ENCODE assay signal across 16 cellular contexts in genomic region chr2:160431441-160431840, GRCh38.
DNase-seq lines count a peak whose midpoint lies in the region; ATAC-seq, FAIRE-seq and TF ChIP-seq lines count a peak whose summit lies in the region.
"Had no signal": no experiment of that assay in that cellular context is flagged by ENCODE, and none has a peak within 500 bp of the region (broad histone marks: within the 10 kb centered on the region; RNA-seq: fewer than 3 reads in every experiment).

No MANE protein-coding gene starts in this region.

- intact Hi-C loops in Right ventricle myocardium superior (cut with DNase I), result no loop called here

- no peak overlapping the region for H3K9ac ChIP-seq in keratinocyte (ENCODE audit: control insufficient read depth, extremely low read depth, insufficient read depth, low read length)

- H4K20me1 ChIP-seq in keratinocyte (ENCODE audit: control insufficient read depth, extremely low read depth, insufficient read depth, low read length), result no peaks in the 10 kb centered on the region

- no peak overlapping the region for H3K4me2 ChIP-seq in keratinocyte (ENCODE audit: control insufficient read depth, extremely low read depth, insufficient read depth, low read depth, low read length)

- DNase-seq in NOMO-1 treated with DMSO at 0.1 percent for 48 hours (lab: John Stamatoyannopoulos, UW; ENCODE audit: unreplicated experiment), result peak; percentile 76
- no peak for DNase-seq in keratinocyte (ENCODE audit: low read depth, low spot score)
- no peak for DNase-seq in NCI-H1092 (lab: John Stamatoyannopoulos, UW)
- DNase-seq in Right ventricle myocardium superior, result no peak
- no peak for DNase-seq in NCI-H2227 treated with DMSO at 0.1 percent for 48 hours (lab: John Stamatoyannopoulos, UW)
- DNase-seq in OCI-M1 (lab: John Stamatoyannopoulos, UW), result no peak
- DNase-seq: activated CD4-positive, alpha-beta T cell treated with anti-CD3 and anti-CD28 coated beads for 4 hours; activated gamma-delta T cell; cerebellar nuclear complex; foreskin melanocyte; SJCRH30 had no signal

- no peak overlapping the region for H3K4me3 ChIP-seq in keratinocyte (ENCODE audit: control insufficient read depth in 2 of 3, extremely low read depth in 1 of 3, insufficient read depth in 2 of 3, low read depth in 1 of 3, low read length in 3 of 3)
- H3K4me3 ChIP-seq: SJCRH30, skin epidermis had no signal

- peak; percentile 92 for FAIRE-seq in keratinocyte (lab: Jason Lieb, UNC)
- FAIRE-seq: urothelium cell line had no signal

- no peak for TF ChIP-seq CTCF in keratinocyte (optimal IDR thresholded peaks at IDR 0.05 in 1 of 3, IDR thresholded peaks at IDR 0.05 in 1 of 3, conservative IDR thresholded peaks at IDR 0.05 in 1 of 3; ENCODE audit: extremely low read depth in 1 of 3, insufficient read depth in 2 of 3, low read length in 3 of 3)

- H3K9me3 ChIP-seq in keratinocyte (ENCODE audit: control insufficient read depth, low read depth, low read length), result no peaks in the 10 kb centered on the region
- H3K9me3 ChIP-seq: SJCRH30 had no signal

- no peaks in the 10 kb centered on the region for H3K27me3 ChIP-seq in keratinocyte (ENCODE audit: control insufficient read depth, extremely low read depth, insufficient read depth, low read length)
- H3K27me3 ChIP-seq: SJCRH30 had no signal

- dilution Hi-C loops in keratinocyte (cut with MboI; ENCODE audit: extremely low pct_ligation_motif_present, low sequenced_read_pairs), result no loop called here

- H3K27ac ChIP-seq in keratinocyte (ENCODE audit: control insufficient read depth, insufficient read depth, low read length), result peak overlapping the region; percentile 3
- H3K27ac ChIP-seq: C4-2B, SJCRH30 had no signal

- H2AFZ ChIP-seq in keratinocyte (ENCODE audit: control insufficient read depth, low read length), result no peak overlapping the region

- peaks cover 35% of the 10 kb centered on the region for H3K4me1 ChIP-seq in keratinocyte (ENCODE audit: control insufficient read depth, extremely low read depth, insufficient read depth, low read length)

- H3K79me2 ChIP-seq in keratinocyte (ENCODE audit: control insufficient read depth, insufficient read depth, low read length), result peaks cover 18% of the 10 kb centered on the region

- H3K9me1 ChIP-seq in keratinocyte (ENCODE audit: control insufficient read depth, extremely low read depth, insufficient read depth, low read length), result no peaks in the 10 kb centered on the region

- no peaks in the 10 kb centered on the region for H3K36me3 ChIP-seq in keratinocyte (ENCODE audit: control insufficient read depth in 2 of 2, extremely low read depth in 1 of 2, insufficient read depth in 2 of 2, low read length in 2 of 2)
- H3K36me3 ChIP-seq: SJCRH30 had no signal

- ATAC-seq in GM18867 (IDR thresholded peaks at IDR 0.05; ENCODE audit: unreplicated experiment) (peak; percentile 57), HG02938 (IDR thresholded peaks at IDR 0.05; ENCODE audit: unreplicated experiment) (peak; percentile 74), Right ventricle myocardium superior (ENCODE audit: poor library complexity) (no peak)
